ENCODE assay signal across 31 cellular contexts in genomic region chr2:188309364-188309763, GRCh38. TPM values are rescaled to one million over a fixed set of nuclear protein-coding genes. Genes with fewer than 3 reads are reported as not detected.
"Had no signal": no experiment of that assay in that cellular context is flagged by ENCODE, and none has a peak within 500 bp of the region (broad histone marks: within the 10 kb centered on the region; RNA-seq: fewer than 3 reads in every experiment).

No MANE protein-coding gene starts in this region.

- H3K9ac ChIP-seq: neural progenitor cell, parathyroid adenoma had no signal

- H3K4me1 ChIP-seq: parathyroid adenoma, spleen, suprapubic skin, testis, transverse colon, upper lobe of right lung had no signal

- H3K27ac Mint-ChIP-seq: natural killer cell; neural progenitor cell; progenitor cell of endocrine pancreas; stimulated activated memory B cell treated with anti-CD40 and anti-IgM and Interleukin-4, amounts not matched to agents 10 μg/mL and 1 μg/mL and 100 μg/mL, for 72 hours; stimulated activated naive CD8-positive, alpha-beta T cell treated with anti-CD3 and anti-CD28 coated beads, Interleukin-15, amount 100 ng/mL, for 72 hours; type B pancreatic cell had no signal

- H2AFZ ChIP-seq: neural progenitor cell, parathyroid adenoma had no signal

- H3K4me1 Mint-ChIP-seq: natural killer cell; stimulated activated memory B cell treated with anti-CD40 and anti-IgM and Interleukin-4, amounts not matched to agents 10 μg/mL and 1 μg/mL and 100 μg/mL, for 72 hours; stimulated activated naive CD8-positive, alpha-beta T cell treated with anti-CD3 and anti-CD28 coated beads, Interleukin-15, amount 100 ng/mL, for 72 hours had no signal

- H3K4me2 ChIP-seq: neural progenitor cell, smooth muscle cell had no signal

- H3K36me3 ChIP-seq: neural progenitor cell, ovary, spleen, suprapubic skin, tibial artery, transverse colon, upper lobe of right lung, uterus had no signal

- ATAC-seq: natural killer cell; psoas muscle; right cardiac atrium; sciatic nerve; stimulated activated memory B cell treated with anti-CD40 and anti-IgM and Interleukin-4, amounts not matched to agents 10 μg/mL and 1 μg/mL and 100 μg/mL, for 72 hours; stimulated activated naive CD8-positive, alpha-beta T cell treated with anti-CD3 and anti-CD28 coated beads, Interleukin-15, amount 100 ng/mL, for 72 hours; stimulated activated naive CD8-positive, alpha-beta T cell treated with anti-CD3 and anti-CD28 coated beads, Interleukin-15, Interleukin-2, amounts not matched to agents 100 U/mL and 50 U/mL, for 24 hours; upper lobe of right lung had no signal

- DNase-seq: natural killer cell; occipital lobe; ovary; posterior cingulate gyrus; psoas muscle; right cardiac atrium; spleen; stimulated activated CD4-positive, alpha-beta T cell treated with anti-CD3 and anti-CD28 coated beads, Interleukin-12 subunit alpha, Interleukin-12 subunit beta, amount 100 ng/mL, for 4 hours; stimulated activated CD4-positive, alpha-beta T cell treated with anti-CD3 and anti-CD28 coated beads, Interleukin-1b, Interleukin-23, amount 100 ng/mL, for 48 hours; stimulated activated CD4-positive, alpha-beta T cell treated with anti-CD3 and anti-CD28 coated beads, Interleukin-4, amount 100 ng/mL, for 1 hour; stimulated activated CD4-positive, alpha-beta T cell treated with anti-CD3 and anti-CD28 coated beads, Interleukin-4, amount 100 ng/mL, for 4 hours; stimulated activated CD8-positive, alpha-beta memory T cell treated with anti-CD3 and anti-CD28 coated beads, Interleukin-4, amount 100 ng/mL, for 48 hours; stimulated activated naive CD4-positive, alpha-beta T cell; stimulated activated naive CD8-positive, alpha-beta T cell treated with anti-CD3 and anti-CD28 coated beads, Interleukin-15, amount 100 ng/mL, for 72 hours; stimulated activated naive CD8-positive, alpha-beta T cell treated with anti-CD3 and anti-CD28 coated beads, Interleukin-15, Interleukin-2, amounts not matched to agents 100 U/mL and 50 U/mL, for 24 hours; substantia nigra; testis; tibial artery; transverse colon; upper lobe of right lung; uterus had no signal

- H3K27ac ChIP-seq: neural progenitor cell, ovary, parathyroid adenoma, psoas muscle, skin epidermis, spleen, suprapubic skin, testis, tibial artery, transverse colon, upper lobe of right lung, uterus had no signal

- H3K27me3 Mint-ChIP-seq: progenitor cell of endocrine pancreas; stimulated activated memory B cell treated with anti-CD40 and anti-IgM and Interleukin-4, amounts not matched to agents 10 μg/mL and 1 μg/mL and 100 μg/mL, for 72 hours; stimulated activated naive CD8-positive, alpha-beta T cell treated with anti-CD3 and anti-CD28 coated beads, Interleukin-15, amount 100 ng/mL, for 72 hours; type B pancreatic cell had no signal

- H3K36me3 Mint-ChIP-seq: natural killer cell; stimulated activated memory B cell treated with anti-CD40 and anti-IgM and Interleukin-4, amounts not matched to agents 10 μg/mL and 1 μg/mL and 100 μg/mL, for 72 hours had no signal

- H3K79me2 ChIP-seq: parathyroid adenoma had no signal

- H3K9me3 ChIP-seq: ovary, psoas muscle, suprapubic skin, testis, tibial artery, upper lobe of right lung, uterus had no signal

- H3K4me3 Mint-ChIP-seq: natural killer cell; nephron; neural progenitor cell; stimulated activated memory B cell treated with anti-CD40 and anti-IgM and Interleukin-4, amounts not matched to agents 10 μg/mL and 1 μg/mL and 100 μg/mL, for 72 hours; stimulated activated naive CD8-positive, alpha-beta T cell treated with anti-CD3 and anti-CD28 coated beads, Interleukin-15, amount 100 ng/mL, for 72 hours; type B pancreatic cell had no signal

- H3K27me3 ChIP-seq: neural progenitor cell, ovary, spleen, suprapubic skin, testis, tibial artery, transverse colon, upper lobe of right lung, uterus had no signal

- H3K4me3 ChIP-seq: neural progenitor cell, ovary, psoas muscle, skin epidermis, smooth muscle cell, spleen, suprapubic skin, testis, tibial artery, transverse colon, upper lobe of right lung, uterus had no signal

RNA-seq across cellular contexts. Expression of gene GULP1, which starts 17.7 kb away (rescaled TPM):
- total RNA-seq: natural killer cell had no signal
